25 cellular contexts compared by ENCODE assay signal in the genomic region with DNA sequence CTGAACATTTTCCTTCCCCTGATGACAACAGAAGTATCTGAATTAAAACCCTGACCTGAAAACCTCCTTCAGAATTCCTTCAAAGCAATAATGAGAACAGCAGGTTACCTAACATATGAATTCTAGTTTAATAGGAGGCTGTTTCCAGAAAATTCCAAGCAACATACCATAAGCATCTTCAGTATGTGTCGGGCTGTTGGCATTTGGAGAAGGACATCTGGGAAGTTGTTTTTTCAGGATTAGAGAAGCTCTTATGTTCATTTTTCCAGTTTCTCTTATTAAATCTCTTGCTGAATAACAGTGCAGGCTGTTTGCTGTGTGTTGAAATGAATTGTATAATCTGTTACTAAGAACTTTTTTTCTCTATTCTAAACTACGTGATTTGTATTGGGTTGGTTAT.
DNase-seq lines count a peak whose midpoint lies in the region; FAIRE-seq and TF ChIP-seq lines count a peak whose summit lies in the region.
"Had no signal": no experiment of that assay in that cellular context is flagged by ENCODE, and none has a peak within 500 bp of the region (broad histone marks: within the 10 kb centered on the region; RNA-seq: fewer than 3 reads in every experiment).

No MANE protein-coding gene starts in this region.

- H3K4me1 Mint-ChIP-seq in astrocyte (ENCODE audit: low read depth, unreplicated experiment): peaks cover 2% of the 10 kb centered on the region
- no peaks in the 10 kb centered on the region for H3K4me1 Mint-ChIP-seq in activated naive CD4-positive, alpha-beta T cell treated with anti-CD3 and anti-CD28 coated beads for 36 hours (ENCODE audit: low read depth)

- H3K27ac ChIP-seq in astrocyte (ENCODE audit: low read depth, low read length): no peak overlapping the region
- H3K27ac ChIP-seq in smooth muscle cell (ENCODE audit: low read depth): no peak overlapping the region
- H3K27ac ChIP-seq: HL-60, RWPE1 had no signal

- H3K36me3 ChIP-seq in astrocyte (ENCODE audit: insufficient read depth, low read length): no peaks in the 10 kb centered on the region
- H3K36me3 ChIP-seq in smooth muscle cell (ENCODE audit: low read depth): no peaks in the 10 kb centered on the region

- no peaks in the 10 kb centered on the region for H3K79me2 ChIP-seq in astrocyte (ENCODE audit: insufficient read depth, low read length)
- H3K79me2 ChIP-seq in smooth muscle cell (ENCODE audit: low read depth): no peaks in the 10 kb centered on the region

- DNase-seq in AG10803 (ENCODE audit: low read depth) (peak; percentile 64), GM03348 (ENCODE audit: low spot score) (peak; percentile 9), astrocyte (ENCODE audit: low read depth) (peak; percentile 12), smooth muscle cell (lab: John Stamatoyannopoulos, UW; ENCODE audit: unreplicated experiment) (no peak), DMS114 treated with DMSO at 0.1 percent for 48 hours (lab: John Stamatoyannopoulos, UW; ENCODE audit: unreplicated experiment) (no peak), germinal center (ENCODE audit: low spot score) (no peak)
- DNase-seq in activated naive CD4-positive, alpha-beta T cell treated with anti-CD3 and anti-CD28 coated beads for 36 hours: no peak
- DNase-seq: AML-193; C1 segment of cervical spinal cord; Caco-2; CD8-positive, alpha-beta T cell; DMS 273 treated with DMSO at 0.1 percent for 48 hours; DND-41; GOT3; HCEC 1CT; NCI-H1048; NCI-H1417; NCI-H1694; NCI-H2029 treated with DMSO at 0.1 percent for 48 hours; NCI-H510A; NCI-H69; SHP77; T-helper 17 cell had no signal

- no peak overlapping the region for H3K4me3 Mint-ChIP-seq in astrocyte (ENCODE audit: unreplicated experiment)
- no peak overlapping the region for H3K4me3 Mint-ChIP-seq in activated naive CD4-positive, alpha-beta T cell treated with anti-CD3 and anti-CD28 coated beads for 36 hours
- H3K4me3 Mint-ChIP-seq: CD8-positive, alpha-beta T cell; T-helper 17 cell had no signal

- H3K9me3 ChIP-seq in astrocyte (ENCODE audit: insufficient read depth, low read depth, low read length): no peaks in the 10 kb centered on the region
- no peaks in the 10 kb centered on the region for H3K9me3 ChIP-seq in smooth muscle cell (replicated peaks; ENCODE audit: low read depth)
- H3K9me3 ChIP-seq: Caco-2 had no signal

- H3K4me1 ChIP-seq in astrocyte (ENCODE audit: insufficient read depth, low read length): no peaks in the 10 kb centered on the region
- no peaks in the 10 kb centered on the region for H3K4me1 ChIP-seq in smooth muscle cell (ENCODE audit: low read depth)

- intact Hi-C loops in activated naive CD4-positive, alpha-beta T cell treated with anti-CD3 and anti-CD28 coated beads for 36 hours (cut with micrococcal nuclease): no loop called here

- H3K9me3 Mint-ChIP-seq in astrocyte (ENCODE audit: unreplicated experiment): no peaks in the 10 kb centered on the region
- H3K9me3 Mint-ChIP-seq in activated naive CD4-positive, alpha-beta T cell treated with anti-CD3 and anti-CD28 coated beads for 36 hours: no peaks in the 10 kb centered on the region
- H3K9me3 Mint-ChIP-seq: CD8-positive, alpha-beta T cell had no signal

- H3K4me2 ChIP-seq in astrocyte (ENCODE audit: low read length) (no peak overlapping the region), smooth muscle cell (no peak overlapping the region)

- H3K27me3 ChIP-seq in astrocyte (ENCODE audit: insufficient read depth, low read length) (no peaks in the 10 kb centered on the region), smooth muscle cell (ENCODE audit: low read depth) (no peaks in the 10 kb centered on the region)

- 68% methylated on average over 2 of the region's 2 CpGs for WGBS in smooth muscle cell (ENCODE audit: low lambda C conversion rate)

- no peaks in the 10 kb centered on the region for H3F3A ChIP-seq in smooth muscle cell (ENCODE audit: low read depth)

- H4K20me1 ChIP-seq in astrocyte (ENCODE audit: insufficient read depth, low read length): no peaks in the 10 kb centered on the region
- H4K20me1 ChIP-seq in smooth muscle cell (ENCODE audit: low read depth): no peaks in the 10 kb centered on the region

- H2AFZ ChIP-seq in astrocyte (ENCODE audit: low read depth, low read length): no peak overlapping the region
- peak overlapping the region; percentile 17 for H2AFZ ChIP-seq in smooth muscle cell (ENCODE audit: low read depth)

- CTCF ChIA-PET in activated naive CD4-positive, alpha-beta T cell treated with anti-CD3 and anti-CD28 coated beads for 36 hours (lab: Charles Lee): interaction anchor here (1.0 kb wide), 1 partner anchor 56 kb away, joined by 3 read pairs; no protein-coding TSS in a partner anchor

- no peaks in the 10 kb centered on the region for H3K36me3 Mint-ChIP-seq in astrocyte (ENCODE audit: low read depth, unreplicated experiment)
- H3K36me3 Mint-ChIP-seq in activated naive CD4-positive, alpha-beta T cell treated with anti-CD3 and anti-CD28 coated beads for 36 hours (ENCODE audit: low read depth): no peaks in the 10 kb centered on the region
- H3K36me3 Mint-ChIP-seq: CD8-positive, alpha-beta T cell had no signal

- H3K27me3 Mint-ChIP-seq in astrocyte (ENCODE audit: low read depth, unreplicated experiment): no peaks in the 10 kb centered on the region
- H3K27me3 Mint-ChIP-seq in activated naive CD4-positive, alpha-beta T cell treated with anti-CD3 and anti-CD28 coated beads for 36 hours (ENCODE audit: low read depth): no peaks in the 10 kb centered on the region

- H3K27ac Mint-ChIP-seq in astrocyte (ENCODE audit: unreplicated experiment): no peak overlapping the region
- no peak overlapping the region for H3K27ac Mint-ChIP-seq in activated naive CD4-positive, alpha-beta T cell treated with anti-CD3 and anti-CD28 coated beads for 36 hours
- H3K27ac Mint-ChIP-seq: CD8-positive, alpha-beta T cell; T-helper 17 cell had no signal

- FAIRE-seq in astrocyte (lab: Jason Lieb, UNC): no peak

- no peak overlapping the region for H3K4me3 ChIP-seq in AG10803 (ENCODE audit: low read length)
- H3K4me3 ChIP-seq in astrocyte (ENCODE audit: insufficient read depth, low read depth, low read length): no peak overlapping the region
- H3K4me3 ChIP-seq in smooth muscle cell: no peak overlapping the region

- H3K9ac ChIP-seq in astrocyte (ENCODE audit: low read length) (no peak overlapping the region), smooth muscle cell (ENCODE audit: low read depth) (no peak overlapping the region)

- TF ChIP-seq CTCF in AG10803 (conservative IDR thresholded peaks at IDR 0.05; ENCODE audit: low read length): no peak
- no peak for TF ChIP-seq CTCF in astrocyte (IDR thresholded peaks at IDR 0.05; ENCODE audit: insufficient read depth, low read depth, low read length)
- no peak for TF ChIP-seq CTCF in smooth muscle cell (IDR thresholded peaks at IDR 0.05; ENCODE audit: borderline replicate concordance, insufficient read depth, poor library complexity, severe bottlenecking)

Comparison
In these comparisons a context has a peak if more than half of its experiments do, and no peak if none do; other contexts are left out.
1. DNase-seq: peak in AG10803 (single experiment), GM03348 (single experiment) and astrocyte (single experiment); none in smooth muscle cell (single experiment), DMS114 treated with DMSO at 0.1 percent for 48 hours (single experiment), germinal center (single experiment) and activated naive CD4-positive, alpha-beta T cell treated with anti-CD3 and anti-CD28 coated beads for 36 hours (single experiment).